ENCODE assay signal across 30 cellular contexts in the genomic region with DNA sequence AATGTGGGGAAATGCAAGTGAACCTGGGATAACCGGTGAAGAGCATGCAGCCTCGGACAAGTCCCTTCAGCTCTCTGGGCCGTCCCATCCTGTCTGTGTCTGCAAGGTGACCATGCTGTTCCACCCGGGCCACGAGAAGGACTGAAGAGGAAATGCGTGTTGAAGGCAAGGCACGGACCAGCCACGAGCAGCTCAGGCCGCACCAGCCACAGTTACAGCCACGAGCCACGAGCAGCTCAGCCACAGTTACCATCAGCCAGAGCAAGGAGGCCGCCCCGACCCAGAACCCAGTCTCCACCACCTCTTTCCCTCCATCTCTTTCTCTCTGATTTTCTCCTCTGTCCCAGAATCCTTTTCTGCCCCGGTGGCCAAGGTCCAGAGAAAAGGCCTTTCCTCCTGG. TPM values are rescaled to one million over a fixed set of nuclear protein-coding genes. Genes with fewer than 3 reads are reported as not detected.
"Had no signal": no experiment of that assay in that cellular context is flagged by ENCODE, and none has a peak within 500 bp of the region (broad histone marks: within the 10 kb centered on the region; RNA-seq: fewer than 3 reads in every experiment).

No MANE protein-coding gene starts in this region.

- H3K36me3 Mint-ChIP-seq: memory B cell; naive thymus-derived CD4-positive, alpha-beta T cell; stimulated activated memory B cell treated with anti-CD40 and anti-IgM and Interleukin-4, amounts not matched to agents 10 μg/mL and 1 μg/mL and 100 μg/mL, for 72 hours had no signal

- H3K4me2 ChIP-seq: hepatocyte, smooth muscle cell had no signal

- H3K4me3 Mint-ChIP-seq: memory B cell; naive thymus-derived CD4-positive, alpha-beta T cell; nephron; neural crest cell; stimulated activated memory B cell treated with anti-CD40 and anti-IgM and Interleukin-4, amounts not matched to agents 10 μg/mL and 1 μg/mL and 100 μg/mL, for 72 hours; stimulated activated naive CD8-positive, alpha-beta T cell treated with anti-CD3 and anti-CD28 coated beads, Interleukin-15, amount 100 ng/mL, for 72 hours had no signal

- H3K27ac ChIP-seq: heart right ventricle, hepatocyte, left ventricle myocardium inferior, neutrophil, ovary, right atrium auricular region, right lobe of liver, testis, thyroid gland, transverse colon, upper lobe of left lung, vagina had no signal

- H3K4me1 ChIP-seq: heart right ventricle, left ventricle myocardium inferior, right atrium auricular region, right lobe of liver, thyroid gland, upper lobe of left lung, vagina had no signal

- H3K36me3 ChIP-seq: heart right ventricle, left ventricle myocardium inferior, neutrophil, ovary, right atrium auricular region, right lobe of liver, thyroid gland, transverse colon, upper lobe of left lung, vagina had no signal

- DNase-seq: heart right ventricle; left ventricle myocardium inferior; midbrain; naive thymus-derived CD4-positive, alpha-beta T cell; occipital lobe; ovary; right lobe of liver; stimulated activated CD4-positive, alpha-beta T cell treated with anti-CD3 and anti-CD28 coated beads, Interleukin-1b, Interleukin-23, amount 100 ng/mL, for 48 hours; stimulated activated CD4-positive, alpha-beta T cell treated with anti-CD3 and anti-CD28 coated beads, Interleukin-2, amount 100 ng/mL, for 48 hours; stimulated activated CD4-positive, alpha-beta T cell treated with anti-CD3 and anti-CD28 coated beads, Interleukin-4, amount 100 ng/mL, for 4 hours; stimulated activated CD8-positive, alpha-beta memory T cell treated with anti-CD3 and anti-CD28 coated beads, Interleukin-4, amount 100 ng/mL, for 48 hours; stimulated activated naive CD4-positive, alpha-beta T cell treated with Interleukin-2 at 50 U/mL for 16 hours; stimulated activated naive CD8-positive, alpha-beta T cell treated with anti-CD3 and anti-CD28 coated beads, Interleukin-15, amount 100 ng/mL, for 72 hours; testis; thyroid gland; transverse colon had no signal

- H3K4me1 Mint-ChIP-seq: memory B cell; stimulated activated memory B cell treated with anti-CD40 and anti-IgM and Interleukin-4, amounts not matched to agents 10 μg/mL and 1 μg/mL and 100 μg/mL, for 72 hours; stimulated activated naive CD8-positive, alpha-beta T cell treated with anti-CD3 and anti-CD28 coated beads, Interleukin-15, amount 100 ng/mL, for 72 hours had no signal

- H3K9me3 ChIP-seq: left ventricle myocardium inferior, mucosa of descending colon, neutrophil, ovary, right atrium auricular region, right lobe of liver, testis, thyroid gland, transverse colon, upper lobe of left lung, vagina had no signal

- H3K4me3 ChIP-seq: heart right ventricle, hepatocyte, left ventricle myocardium inferior, mucosa of descending colon, ovary, right atrium auricular region, right lobe of liver, smooth muscle cell, testis, thyroid gland, transverse colon, upper lobe of left lung, vagina had no signal

- H3K9me3 Mint-ChIP-seq: nephron; neural crest cell; stimulated activated naive CD8-positive, alpha-beta T cell treated with anti-CD3 and anti-CD28 coated beads, Interleukin-15, amount 100 ng/mL, for 72 hours had no signal

- ATAC-seq: heart right ventricle; mucosa of descending colon; naive thymus-derived CD4-positive, alpha-beta T cell; right lobe of liver; stimulated activated memory B cell treated with anti-CD40 and anti-IgM and Interleukin-4, amounts not matched to agents 10 μg/mL and 1 μg/mL and 100 μg/mL, for 72 hours; stimulated activated naive CD8-positive, alpha-beta T cell treated with anti-CD3 and anti-CD28 coated beads, Interleukin-15, amount 100 ng/mL, for 72 hours had no signal

- H2AFZ ChIP-seq: hepatocyte had no signal

- H3K27me3 ChIP-seq: hepatocyte, ovary, right atrium auricular region, right lobe of liver, testis, thyroid gland, upper lobe of left lung, vagina had no signal

- H3K27ac Mint-ChIP-seq: memory B cell; naive thymus-derived CD4-positive, alpha-beta T cell; nephron; progenitor cell of endocrine pancreas; stimulated activated memory B cell treated with anti-CD40 and anti-IgM and Interleukin-4, amounts not matched to agents 10 μg/mL and 1 μg/mL and 100 μg/mL, for 72 hours; stimulated activated naive CD8-positive, alpha-beta T cell treated with anti-CD3 and anti-CD28 coated beads, Interleukin-15, amount 100 ng/mL, for 72 hours had no signal

RNA-seq across cellular contexts. Expression of gene GALNT9, which starts 18.8 kb away (rescaled TPM):
- total RNA-seq: left ventricle myocardium inferior; mesenteric fat pad; naive thymus-derived CD4-positive, alpha-beta T cell; right lobe of liver; smooth muscle cell had no signal
- polyA plus RNA-seq: keratinocyte; naive thymus-derived CD4-positive, alpha-beta T cell had no signal
